In genomic region chr5:32331217-32331926, GRCh38 we compare ENCODE assay signal across 20 cellular contexts. TPM values are rescaled to one million over a fixed set of nuclear protein-coding genes. Genes with fewer than 3 reads are reported as not detected.
DNase-seq lines count a peak whose midpoint lies in the region; ATAC-seq, FAIRE-seq and TF ChIP-seq lines count a peak whose summit lies in the region.
"Had no signal": no experiment of that assay in that cellular context is flagged by ENCODE, and none has a peak within 500 bp of the region (broad histone marks: within the 10 kb centered on the region; RNA-seq: fewer than 3 reads in every experiment).

No MANE protein-coding gene starts in this region.

- no peaks in the 10 kb centered on the region for H3K9me3 ChIP-seq in lower lobe of right lung
- H3K9me3 ChIP-seq in upper lobe of left lung = no peaks in the 10 kb centered on the region
- H3K9me3 ChIP-seq in mesenchymal stem cell (ENCODE audit: control insufficient read depth, low read length) = no peaks in the 10 kb centered on the region
- no peaks in the 10 kb centered on the region for H3K9me3 ChIP-seq in trophoblast cell (ENCODE audit: insufficient read depth, low read depth, low read length)
- H3K9me3 ChIP-seq: thoracic aorta had no signal

- H3K4me1 ChIP-seq in lower lobe of right lung (no peaks in the 10 kb centered on the region), upper lobe of left lung (peaks cover 0 to 11% (median 3%) of the 10 kb centered on the region in 4 donors), mesenchymal stem cell (ENCODE audit: control insufficient read depth, insufficient read depth, low read depth, low read length) (no peaks in the 10 kb centered on the region), trophoblast cell (ENCODE audit: control insufficient read depth in 1 of 2, insufficient read depth in 2 of 2, low read length in 2 of 2) (peaks cover 0 to 3% of the 10 kb centered on the region in 2 experiments)

- DNase-seq in NCI-H345 (lab: John Stamatoyannopoulos, UW) (peak; percentile 22), NCI-H345 treated with DMSO at 0.1 percent for 48 hours (lab: John Stamatoyannopoulos, UW; ENCODE audit: unreplicated experiment) (no peak), bronchial epithelial cell (ENCODE audit: low read depth) (peak; percentile 30), lower lobe of right lung (no peak), upper lobe of left lung (peak in 1 of 2 donors; percentile 55), mesenchymal stem cell (no peak), trophoblast cell (no peak), DMS79 (lab: John Stamatoyannopoulos, UW) (no peak)
- DNase-seq: activated CD4-positive, CD25-positive, alpha-beta regulatory T cell treated with anti-CD3 and anti-CD28 coated beads, Interleukin-2, amount 50 U/mL, for 72 hours; anterior cingulate cortex; CD4-positive, alpha-beta memory T cell; IMR-90; NCI-H1092; NCI-H2107; SHP77; T-helper 2 cell had no signal

- no peak for FAIRE-seq in bronchial epithelial cell (lab: Jason Lieb, UNC)
- FAIRE-seq: endothelial cell of umbilical vein, islet of Langerhans had no signal

- no peak for TF ChIP-seq CTCF in bronchial epithelial cell (IDR thresholded peaks at IDR 0.05; ENCODE audit: insufficient read depth, low read length, severe bottlenecking)
- no peak for TF ChIP-seq CTCF in lower lobe of right lung (IDR thresholded peaks at IDR 0.05)
- TF ChIP-seq CTCF in upper lobe of left lung (IDR thresholded peaks at IDR 0.05) = no peak

- H3K27ac ChIP-seq in lower lobe of right lung (no peak overlapping the region), upper lobe of left lung (peak overlapping the region in 1 of 4 donors; percentile 13), mesenchymal stem cell (ENCODE audit: low read length, poor library complexity, severe bottlenecking) (no peak overlapping the region), trophoblast cell (ENCODE audit: low read depth, low read length) (no peak overlapping the region)
- H3K27ac ChIP-seq: thoracic aorta had no signal

- H2AK5ac ChIP-seq in mesenchymal stem cell (ENCODE audit: low read length, severe bottlenecking) (no peak overlapping the region), trophoblast cell (ENCODE audit: low read length) (no peak overlapping the region)

- H2AFZ ChIP-seq in mesenchymal stem cell (ENCODE audit: low read depth, low read length) (no peak overlapping the region), trophoblast cell (ENCODE audit: insufficient read depth, low read length, poor library complexity) (no peak overlapping the region)

- H3K9ac ChIP-seq in mesenchymal stem cell (ENCODE audit: low read length) (no peak overlapping the region), trophoblast cell (ENCODE audit: low read length) (no peak overlapping the region)

- ATAC-seq in lower lobe of right lung (peak; percentile 70 to 77), upper lobe of left lung (ENCODE audit: low FRiP score in 2 of 2) (peak; percentile 34 to 70)

- H2BK5ac ChIP-seq in mesenchymal stem cell (ENCODE audit: low read depth, low read length, poor library complexity, severe bottlenecking) (no peak overlapping the region), trophoblast cell (ENCODE audit: low read depth, low read length, poor library complexity) (no peak overlapping the region)

- H3K79me1 ChIP-seq in mesenchymal stem cell (replicated peaks; ENCODE audit: low read length, poor library complexity, severe bottlenecking) = no peaks in the 10 kb centered on the region
- no peaks in the 10 kb centered on the region for H3K79me1 ChIP-seq in trophoblast cell (ENCODE audit: low read length)

- no peak overlapping the region for H2BK15ac ChIP-seq in mesenchymal stem cell (ENCODE audit: low read depth, poor library complexity, severe bottlenecking)

- TF ChIP-seq POLR2A in upper lobe of left lung (IDR thresholded peaks at IDR 0.05) = no peak

- intact Hi-C loops in lower lobe of right lung (cut with DNase I) = no loop called here

- no peak overlapping the region for H4K12ac ChIP-seq in trophoblast cell (ENCODE audit: low read depth, low read length)

- no peak overlapping the region for H4K8ac ChIP-seq in mesenchymal stem cell (ENCODE audit: low read length)
- H4K8ac ChIP-seq in trophoblast cell (ENCODE audit: low read depth, low read length) = no peak overlapping the region

- H3K36me3 ChIP-seq in bronchial epithelial cell (ENCODE audit: control insufficient read depth, insufficient read depth, low read length) = no peaks in the 10 kb centered on the region
- no peaks in the 10 kb centered on the region for H3K36me3 ChIP-seq in lower lobe of right lung
- no peaks in the 10 kb centered on the region for H3K36me3 ChIP-seq in upper lobe of left lung
- no peaks in the 10 kb centered on the region for H3K36me3 ChIP-seq in mesenchymal stem cell (ENCODE audit: control insufficient read depth in 1 of 2, insufficient read depth in 2 of 2, low read depth in 1 of 2, low read length in 2 of 2)
- H3K36me3 ChIP-seq in trophoblast cell (ENCODE audit: control insufficient read depth in 1 of 2, insufficient read depth in 2 of 2, low read length in 2 of 2) = no peaks in the 10 kb centered on the region
- H3K36me3 ChIP-seq: thoracic aorta had no signal

- no peak overlapping the region for H4K91ac ChIP-seq in mesenchymal stem cell (ENCODE audit: low read length)
- H4K91ac ChIP-seq in trophoblast cell (ENCODE audit: low read depth, low read length) = no peak overlapping the region

- H3K4me3 ChIP-seq in bronchial epithelial cell (ENCODE audit: low read depth, low read length) (no peak overlapping the region), lower lobe of right lung (no peak overlapping the region), upper lobe of left lung (no peak overlapping the region), mesenchymal stem cell (ENCODE audit: insufficient read depth in 1 of 2, low read depth in 1 of 2, low read length in 2 of 2) (no peak overlapping the region), trophoblast cell (ENCODE audit: low read depth, low read length) (no peak overlapping the region)
- H3K4me3 ChIP-seq: smooth muscle cell, thoracic aorta had no signal

- H3K14ac ChIP-seq in mesenchymal stem cell (ENCODE audit: low read length in 2 of 2) = no peak overlapping the region
- no peak overlapping the region for H3K14ac ChIP-seq in trophoblast cell (ENCODE audit: low read length)

- H3K23ac ChIP-seq in mesenchymal stem cell (ENCODE audit: low read length in 2 of 2) (no peak overlapping the region), trophoblast cell (ENCODE audit: low read length) (no peak overlapping the region)

- H3K4ac ChIP-seq in mesenchymal stem cell (ENCODE audit: low read depth in 1 of 2, low read length in 2 of 2) (no peak overlapping the region), trophoblast cell (ENCODE audit: low read depth, low read length) (no peak overlapping the region)

- no peak overlapping the region for H3K18ac ChIP-seq in mesenchymal stem cell (ENCODE audit: low read depth in 1 of 2, low read length in 2 of 2)
- H3K18ac ChIP-seq in trophoblast cell (ENCODE audit: low read length) = no peak overlapping the region

- H2BK120ac ChIP-seq in mesenchymal stem cell (ENCODE audit: low read depth, low read length) (no peak overlapping the region), trophoblast cell (ENCODE audit: insufficient read depth, low read length, poor library complexity) (no peak overlapping the region)

- no peak overlapping the region for H3K4me2 ChIP-seq in mesenchymal stem cell (ENCODE audit: low read length, poor library complexity, severe bottlenecking)
- no peak overlapping the region for H3K4me2 ChIP-seq in trophoblast cell (ENCODE audit: low read length)
- H3K4me2 ChIP-seq: smooth muscle cell had no signal

- 55 to 62% methylated on average over 11 of the region's 11 CpGs for WGBS in upper lobe of left lung, 2 donors
- 76% methylated on average over 10 of the region's 11 CpGs for WGBS in mesenchymal stem cell
- no CpG with 5 or more reads among the region's 11 CpGs for WGBS in trophoblast cell (ENCODE audit: extremely low coverage, insufficient coverage, insufficient read length)

- no peak for TF ChIP-seq EP300 in upper lobe of left lung (IDR thresholded peaks at IDR 0.05)

- H3K27me3 ChIP-seq in bronchial epithelial cell (ENCODE audit: control insufficient read depth, insufficient read depth, low read length) (no peaks in the 10 kb centered on the region), lower lobe of right lung (ENCODE audit: low read depth) (no peaks in the 10 kb centered on the region), upper lobe of left lung (no peaks in the 10 kb centered on the region), mesenchymal stem cell (ENCODE audit: control insufficient read depth in 1 of 2, insufficient read depth in 1 of 2, low read length in 2 of 2) (peaks cover 0 to 6% of the 10 kb centered on the region in 2 experiments), trophoblast cell (ENCODE audit: insufficient read depth, low read length) (no peaks in the 10 kb centered on the region)

- no peaks in the 10 kb centered on the region for H3K79me2 ChIP-seq in trophoblast cell (ENCODE audit: control insufficient read depth, insufficient read depth, low read length, poor library complexity)

- H2BK12ac ChIP-seq in mesenchymal stem cell (ENCODE audit: low read length in 2 of 2) = no peak overlapping the region
- H2BK12ac ChIP-seq in trophoblast cell (ENCODE audit: low read length) = no peak overlapping the region

RNA-seq across cellular contexts. Expression of gene MTMR12, which starts 18.6 kb away (rescaled TPM):
- total RNA-seq in bronchial epithelial cell (15.8 and 17.5 TPM in 2 replicates), lower lobe of right lung (39.3 TPM), upper lobe of left lung (10 to 100 TPM; 27.2 to 50.8 (median 35.5) TPM)
- 11.1 TPM for polyA plus RNA-seq in mesenchymal stem cell (2013, experiment 1 of 2)
- 11.7 TPM for polyA plus RNA-seq in mesenchymal stem cell (2013, experiment 2 of 2)
- 14.5 TPM in 2 replicates for polyA plus RNA-seq in trophoblast cell (2013)

Comparison
In these comparisons a context has a peak if more than half of its experiments do, and no peak if none do; other contexts are left out.
1. DNase-seq: peak in NCI-H345 (single experiment) and bronchial epithelial cell (single experiment); none in NCI-H345 treated with DMSO at 0.1 percent for 48 hours (single experiment), lower lobe of right lung (single experiment), mesenchymal stem cell (single experiment), trophoblast cell (0 of 2) and DMS79 (single experiment).